Comparison of ENCODE assay signal across 16 cellular contexts in the genomic region with DNA sequence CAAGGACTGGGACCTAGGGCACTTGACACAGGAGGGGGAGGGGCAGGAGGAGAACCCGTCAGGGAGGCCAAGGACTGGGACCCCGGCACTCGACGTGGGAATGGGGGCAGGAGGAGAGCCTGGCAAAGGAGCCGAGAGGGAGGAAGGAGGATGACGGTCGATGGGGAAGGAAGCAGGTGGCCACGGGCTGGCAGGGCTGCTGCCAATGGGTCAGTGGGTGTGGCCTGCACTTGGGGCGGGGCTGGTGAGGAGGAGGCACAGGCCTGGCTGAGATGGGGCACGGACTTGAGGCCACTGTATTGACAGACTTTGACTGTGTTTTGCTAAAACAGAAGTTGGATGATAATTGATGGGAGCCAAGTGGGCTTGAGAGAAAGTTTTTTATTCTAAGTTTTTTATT.
A peak's percentile ranks its signal among the peaks of the same experiment; 100 is the strongest.
DNase-seq lines count a peak whose midpoint lies in the region; ATAC-seq and TF ChIP-seq lines count a peak whose summit lies in the region.
"Had no signal": no experiment of that assay in that cellular context is flagged by ENCODE, and none has a peak within 500 bp of the region (broad histone marks: within the 10 kb centered on the region; RNA-seq: fewer than 3 reads in every experiment).

No MANE protein-coding gene starts in this region.

- ATAC-seq in WTC11 (peak; percentile 60), left lobe of liver (peak; percentile 16), HG03095 (IDR thresholded peaks at IDR 0.05; ENCODE audit: unreplicated experiment) (no peak)
- ATAC-seq in stimulated activated memory B cell treated with anti-CD40 and anti-IgM and Interleukin-4, amounts not matched to agents 10 μg/mL and 1 μg/mL and 100 μg/mL, for 72 hours = no peak
- ATAC-seq: stimulated activated naive CD8-positive, alpha-beta T cell treated with anti-CD3 and anti-CD28 coated beads, Interleukin-15, amount 100 ng/mL, for 72 hours had no signal

- POLR2A ChIA-PET in WTC11 (lab: Charles Lee) = no interaction called here

- peaks cover 61% of the 10 kb centered on the region for H3K36me3 Mint-ChIP-seq in WTC11
- H3K36me3 Mint-ChIP-seq in stimulated activated memory B cell treated with anti-CD40 and anti-IgM and Interleukin-4, amounts not matched to agents 10 μg/mL and 1 μg/mL and 100 μg/mL, for 72 hours = peaks cover 35% of the 10 kb centered on the region

- DNase-seq in DMS53 (lab: John Stamatoyannopoulos, UW) (peak; percentile 13), DMS53 treated with DMSO at 0.1 percent for 48 hours (lab: John Stamatoyannopoulos, UW; ENCODE audit: unreplicated experiment) (no peak), WTC11 (ENCODE audit: low spot score) (no peak), left lobe of liver (ENCODE audit: low spot score) (no peak), NCI-H2196 treated with DMSO at 0.1 percent for 48 hours (lab: John Stamatoyannopoulos, UW; ENCODE audit: unreplicated experiment) (no peak), NCI-H82 treated with DMSO at 0.1 percent for 48 hours (lab: John Stamatoyannopoulos, UW; ENCODE audit: unreplicated experiment) (no peak)
- DNase-seq: 8988T; activated naive CD4-positive, alpha-beta T cell; hippocampal formation; Kasumi-1; NCI-H1436 treated with DMSO at 0.1 percent for 48 hours; stimulated activated naive CD8-positive, alpha-beta T cell treated with anti-CD3 and anti-CD28 coated beads, Interleukin-15, amount 100 ng/mL, for 72 hours had no signal

- no peak overlapping the region for H3K27ac Mint-ChIP-seq in WTC11
- H3K27ac Mint-ChIP-seq in stimulated activated memory B cell treated with anti-CD40 and anti-IgM and Interleukin-4, amounts not matched to agents 10 μg/mL and 1 μg/mL and 100 μg/mL, for 72 hours = peak overlapping the region; percentile 25

- no peaks in the 10 kb centered on the region for H3K9me3 Mint-ChIP-seq in WTC11
- no peaks in the 10 kb centered on the region for H3K9me3 Mint-ChIP-seq in stimulated activated memory B cell treated with anti-CD40 and anti-IgM and Interleukin-4, amounts not matched to agents 10 μg/mL and 1 μg/mL and 100 μg/mL, for 72 hours
- H3K9me3 Mint-ChIP-seq: CD14-positive monocyte; neural crest cell; stimulated activated naive CD8-positive, alpha-beta T cell treated with anti-CD3 and anti-CD28 coated beads, Interleukin-15, amount 100 ng/mL, for 72 hours had no signal

- CTCF ChIA-PET in WTC11 (lab: Charles Lee) = no interaction called here

- H3K4me3 Mint-ChIP-seq in WTC11 = no peak overlapping the region
- no peak overlapping the region for H3K4me3 Mint-ChIP-seq in stimulated activated memory B cell treated with anti-CD40 and anti-IgM and Interleukin-4, amounts not matched to agents 10 μg/mL and 1 μg/mL and 100 μg/mL, for 72 hours
- H3K4me3 Mint-ChIP-seq: CD14-positive monocyte, neural crest cell had no signal

- no peak for TF ChIP-seq CTCF in WTC11 (IDR thresholded peaks at IDR 0.05)

- H3K4me1 Mint-ChIP-seq in WTC11 = peaks cover 8% of the 10 kb centered on the region
- H3K4me1 Mint-ChIP-seq in stimulated activated memory B cell treated with anti-CD40 and anti-IgM and Interleukin-4, amounts not matched to agents 10 μg/mL and 1 μg/mL and 100 μg/mL, for 72 hours = peaks cover 34% of the 10 kb centered on the region
- H3K4me1 Mint-ChIP-seq: neural crest cell had no signal

- no peaks in the 10 kb centered on the region for H3K27me3 Mint-ChIP-seq in WTC11 (ENCODE audit: low read depth)
- H3K27me3 Mint-ChIP-seq in stimulated activated memory B cell treated with anti-CD40 and anti-IgM and Interleukin-4, amounts not matched to agents 10 μg/mL and 1 μg/mL and 100 μg/mL, for 72 hours = no peaks in the 10 kb centered on the region
- H3K27me3 Mint-ChIP-seq: stimulated activated naive CD8-positive, alpha-beta T cell treated with anti-CD3 and anti-CD28 coated beads, Interleukin-15, amount 100 ng/mL, for 72 hours had no signal

TF ChIP-seq in WTC11, 78 proteins besides CTCF, POLR2A, EP300 and RAD21:
- TF ChIP-seq SP1 (CRISPR knock-in tag; conservative IDR thresholded peaks at IDR 0.05) (no peak), ETV6 (CRISPR knock-in tag; IDR thresholded peaks at IDR 0.05) (no peak), ZNF138 (CRISPR knock-in tag; conservative IDR thresholded peaks at IDR 0.05) (no peak)
- TF ChIP-seq, protein P1, sequence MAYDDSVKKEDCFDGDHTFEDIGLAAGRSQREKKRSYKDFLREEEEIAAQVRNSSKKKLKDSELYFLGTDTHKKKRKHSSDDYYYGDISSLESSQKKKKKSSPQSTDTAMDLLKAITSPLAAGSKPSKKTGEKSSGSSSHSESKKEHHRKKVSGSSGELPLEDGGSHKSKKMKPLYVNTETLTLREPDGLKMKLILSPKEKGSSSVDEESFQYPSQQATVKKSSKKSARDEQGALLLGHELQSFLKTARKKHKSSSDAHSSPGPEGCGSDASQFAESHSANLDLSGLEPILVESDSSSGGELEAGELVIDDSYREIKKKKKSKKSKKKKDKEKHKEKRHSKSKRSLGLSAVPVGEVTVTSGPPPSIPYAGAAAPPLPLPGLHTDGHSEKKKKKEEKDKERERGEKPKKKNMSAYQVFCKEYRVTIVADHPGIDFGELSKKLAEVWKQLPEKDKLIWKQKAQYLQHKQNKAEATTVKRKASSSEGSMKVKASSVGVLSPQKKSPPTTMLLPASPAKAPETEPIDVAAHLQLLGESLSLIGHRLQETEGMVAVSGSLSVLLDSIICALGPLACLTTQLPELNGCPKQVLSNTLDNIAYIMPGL (CRISPR knock-in tag; IDR thresholded peaks at IDR 0.05) = no peak
- TF ChIP-seq, protein P2, sequence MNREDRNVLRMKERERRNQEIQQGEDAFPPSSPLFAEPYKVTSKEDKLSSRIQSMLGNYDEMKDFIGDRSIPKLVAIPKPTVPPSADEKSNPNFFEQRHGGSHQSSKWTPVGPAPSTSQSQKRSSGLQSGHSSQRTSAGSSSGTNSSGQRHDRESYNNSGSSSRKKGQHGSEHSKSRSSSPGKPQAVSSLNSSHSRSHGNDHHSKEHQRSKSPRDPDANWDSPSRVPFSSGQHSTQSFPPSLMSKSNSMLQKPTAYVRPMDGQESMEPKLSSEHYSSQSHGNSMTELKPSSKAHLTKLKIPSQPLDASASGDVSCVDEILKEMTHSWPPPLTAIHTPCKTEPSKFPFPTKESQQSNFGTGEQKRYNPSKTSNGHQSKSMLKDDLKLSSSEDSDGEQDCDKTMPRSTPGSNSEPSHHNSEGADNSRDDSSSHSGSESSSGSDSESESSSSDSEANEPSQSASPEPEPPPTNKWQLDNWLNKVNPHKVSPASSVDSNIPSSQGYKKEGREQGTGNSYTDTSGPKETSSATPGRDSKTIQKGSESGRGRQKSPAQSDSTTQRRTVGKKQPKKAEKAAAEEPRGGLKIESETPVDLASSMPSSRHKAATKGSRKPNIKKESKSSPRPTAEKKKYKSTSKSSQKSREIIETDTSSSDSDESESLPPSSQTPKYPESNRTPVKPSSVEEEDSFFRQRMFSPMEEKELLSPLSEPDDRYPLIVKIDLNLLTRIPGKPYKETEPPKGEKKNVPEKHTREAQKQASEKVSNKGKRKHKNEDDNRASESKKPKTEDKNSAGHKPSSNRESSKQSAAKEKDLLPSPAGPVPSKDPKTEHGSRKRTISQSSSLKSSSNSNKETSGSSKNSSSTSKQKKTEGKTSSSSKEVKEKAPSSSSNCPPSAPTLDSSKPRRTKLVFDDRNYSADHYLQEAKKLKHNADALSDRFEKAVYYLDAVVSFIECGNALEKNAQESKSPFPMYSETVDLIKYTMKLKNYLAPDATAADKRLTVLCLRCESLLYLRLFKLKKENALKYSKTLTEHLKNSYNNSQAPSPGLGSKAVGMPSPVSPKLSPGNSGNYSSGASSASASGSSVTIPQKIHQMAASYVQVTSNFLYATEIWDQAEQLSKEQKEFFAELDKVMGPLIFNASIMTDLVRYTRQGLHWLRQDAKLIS (CRISPR knock-in tag; IDR thresholded peaks at IDR 0.05; ENCODE audit: borderline replicate concordance) = no peak

Comparison
In these comparisons a context has a peak if more than half of its experiments do, and no peak if none do; other contexts are left out.
1. ATAC-seq: peak in WTC11 (single experiment) and left lobe of liver (single experiment); none in stimulated activated memory B cell treated with anti-CD40 and anti-IgM and Interleukin-4, amounts not matched to agents 10 μg/mL and 1 μg/mL and 100 μg/mL, for 72 hours (single experiment) and HG03095 (single experiment).